9 cellular contexts compared by ENCODE assay signal in genomic region chr3:43692085-43692484, GRCh38. TPM values are rescaled to one million over a fixed set of nuclear protein-coding genes. Genes with fewer than 3 reads are reported as not detected.
A peak's percentile ranks its signal among the peaks of the same experiment; 100 is the strongest.
DNase-seq lines count a peak whose midpoint lies in the region; ATAC-seq and TF ChIP-seq lines count a peak whose summit lies in the region.
"Had no signal": no experiment of that assay in that cellular context is flagged by ENCODE, and none has a peak within 500 bp of the region (broad histone marks: within the 10 kb centered on the region; RNA-seq: fewer than 3 reads in every experiment).

No MANE protein-coding gene starts in this region.

- peak overlapping the region; percentile 78; the same call in 1 of the 2 replicates for H2AFZ ChIP-seq in Loucy (ENCODE audit: low read length)

- H3K9ac ChIP-seq in Loucy (ENCODE audit: low read depth, low read length, poor library complexity, severe bottlenecking): peak overlapping the region; percentile 74

- H3K4me3 ChIP-seq in CD4-positive, alpha-beta memory T cell (ENCODE audit: low read length in 2 of 2): no peak overlapping the region
- H3K4me3 ChIP-seq in Loucy (ENCODE audit: low read length, poor library complexity, severe bottlenecking): peak overlapping the region; percentile 85
- H3K4me3 ChIP-seq in dorsolateral prefrontal cortex: peak overlapping the region in 55 of 59 donors; percentile 54 to 99 (median 89)

- TF ChIP-seq CTCF in Loucy (conservative IDR thresholded peaks at IDR 0.05; ENCODE audit: low read length) (no peak), dorsolateral prefrontal cortex (IDR thresholded peaks at IDR 0.05 in 54 of 56, conservative IDR thresholded peaks at IDR 0.05 in 2 of 56; ENCODE audit: low read depth in 1 of 56, partially characterized antibody in 56 of 56) (no peak)

- H3K4me1 Mint-ChIP-seq in CD4-positive, alpha-beta memory T cell: peaks cover 23 to 39% (median 30%) of the 10 kb centered on the region in 4 donors
- H3K4me1 Mint-ChIP-seq in natural killer cell treated with Interleukin-12 subunit alpha and Interleukin-12 subunit beta and Interleukin-15 and Interleukin-18, amount 100 ng/mL, for 72 hours (ENCODE audit: low read depth in 2 of 2): peaks cover 45 to 52% of the 10 kb centered on the region in 2 donors

- CTCF ChIA-PET in CD4-positive, alpha-beta memory T cell (lab: Charles Lee; ENCODE audit: partially characterized antibody): interaction anchor here (1.1 kb wide), 1 partner anchor 62 kb away, joined by 3 read pairs; no protein-coding TSS in a partner anchor

- peaks cover 20% of the 10 kb centered on the region for H3K4me1 ChIP-seq in CD4-positive, alpha-beta memory T cell (ENCODE audit: insufficient read depth, low read length)
- peaks cover 56% of the 10 kb centered on the region for H3K4me1 ChIP-seq in Loucy (ENCODE audit: insufficient read depth, low read length, poor library complexity, severe bottlenecking)

- no peaks in the 10 kb centered on the region for H3K27me3 ChIP-seq in CD4-positive, alpha-beta memory T cell (ENCODE audit: insufficient read depth, low read length)
- no peaks in the 10 kb centered on the region for H3K27me3 ChIP-seq in Loucy (ENCODE audit: insufficient read depth, low read length, poor library complexity, severe bottlenecking)
- no peaks in the 10 kb centered on the region for H3K27me3 ChIP-seq in dorsolateral prefrontal cortex

- no peaks in the 10 kb centered on the region for H3K27me3 Mint-ChIP-seq in CD4-positive, alpha-beta memory T cell
- H3K27me3 Mint-ChIP-seq in natural killer cell treated with Interleukin-12 subunit alpha and Interleukin-12 subunit beta and Interleukin-15 and Interleukin-18, amount 100 ng/mL, for 72 hours: no peaks in the 10 kb centered on the region

- H4K20me1 ChIP-seq in Loucy (ENCODE audit: insufficient read depth, low read length, poor library complexity, severe bottlenecking): no peaks in the 10 kb centered on the region

- H3K9me3 Mint-ChIP-seq in CD4-positive, alpha-beta memory T cell: no peaks in the 10 kb centered on the region
- H3K9me3 Mint-ChIP-seq in natural killer cell treated with Interleukin-12 subunit alpha and Interleukin-12 subunit beta and Interleukin-15 and Interleukin-18, amount 100 ng/mL, for 72 hours: no peaks in the 10 kb centered on the region

- ATAC-seq in natural killer cell treated with Interleukin-12 subunit alpha and Interleukin-12 subunit beta and Interleukin-15 and Interleukin-18, amount 100 ng/mL, for 72 hours: no peak
- ATAC-seq in GM21528 (IDR thresholded peaks at IDR 0.05; ENCODE audit: low FRiP score, unreplicated experiment) (no peak), GM19328 (IDR thresholded peaks at IDR 0.05; ENCODE audit: unreplicated experiment) (no peak)

- intact Hi-C loops in CD4-positive, alpha-beta memory T cell (cut with micrococcal nuclease): loop anchor here (5.0 kb wide), 1 partner anchor 405 kb away; the partner anchor contains the start of gene SNRK
- intact Hi-C loops in dorsolateral prefrontal cortex (cut with DNase I): no loop called here

- H3K27ac ChIP-seq in CD4-positive, alpha-beta memory T cell (ENCODE audit: low read depth, low read length): no peak overlapping the region
- peak overlapping the region in 6 of 59 donors; percentile 0 to 97 (median 88) for H3K27ac ChIP-seq in dorsolateral prefrontal cortex

- no peaks in the 10 kb centered on the region for H3F3A ChIP-seq in Loucy (ENCODE audit: low read depth)

- peak overlapping the region; percentile 9 to 94 (median 88) for H3K4me3 Mint-ChIP-seq in CD4-positive, alpha-beta memory T cell
- H3K4me3 Mint-ChIP-seq in natural killer cell treated with Interleukin-12 subunit alpha and Interleukin-12 subunit beta and Interleukin-15 and Interleukin-18, amount 100 ng/mL, for 72 hours: peak overlapping the region; percentile 97

- POLR2A ChIA-PET in CD4-positive, alpha-beta memory T cell (lab: Charles Lee; ENCODE audit: partially characterized antibody): interaction anchor here (3.1 kb wide), 1 partner anchor 70 kb away, joined by 27 read pairs; the partner anchor contains the start of gene ANO10

- no peak for DNase-seq in CD4-positive, alpha-beta memory T cell
- no peak for DNase-seq in dorsolateral prefrontal cortex
- no peak for DNase-seq in natural killer cell treated with Interleukin-12 subunit alpha and Interleukin-12 subunit beta and Interleukin-15 and Interleukin-18, amount 100 ng/mL, for 72 hours (ENCODE audit: low spot score)
- no peak for DNase-seq in dedifferentiated amniotic fluid mesenchymal stem cell (ENCODE audit: extremely low spot score)
- DNase-seq in stimulated activated CD4-positive, alpha-beta T cell treated with anti-CD3 and anti-CD28 coated beads, Interleukin-4, amount 100 ng/mL, for 4 hours: no peak
- DNase-seq: NCI-H446 treated with DMSO at 0.1 percent for 48 hours had no signal

- H3K9me2 ChIP-seq in Loucy (replicated peaks; ENCODE audit: low read depth, low read length): no peaks in the 10 kb centered on the region

- H3K4me2 ChIP-seq in Loucy (ENCODE audit: low read depth, low read length, poor library complexity, severe bottlenecking): peak overlapping the region; percentile 82

- peaks cover 4 to 9% of the 10 kb centered on the region in 2 donors for H3K36me3 Mint-ChIP-seq in CD4-positive, alpha-beta memory T cell
- peaks cover 7% of the 10 kb centered on the region for H3K36me3 Mint-ChIP-seq in natural killer cell treated with Interleukin-12 subunit alpha and Interleukin-12 subunit beta and Interleukin-15 and Interleukin-18, amount 100 ng/mL, for 72 hours

- no peaks in the 10 kb centered on the region for H3K9me3 ChIP-seq in CD4-positive, alpha-beta memory T cell (ENCODE audit: control insufficient read depth in 1 of 2, low read length in 2 of 2)
- no peaks in the 10 kb centered on the region for H3K9me3 ChIP-seq in Loucy (ENCODE audit: insufficient read depth, low read depth, low read length)

- no peaks in the 10 kb centered on the region for H3K36me3 ChIP-seq in CD4-positive, alpha-beta memory T cell (ENCODE audit: insufficient read depth, low read length)
- H3K36me3 ChIP-seq in Loucy (ENCODE audit: insufficient read depth, low read length): no peaks in the 10 kb centered on the region

- peak overlapping the region in 5 of 7 donors; percentile 22 to 89 (median 42) for H3K27ac Mint-ChIP-seq in CD4-positive, alpha-beta memory T cell
- H3K27ac Mint-ChIP-seq in natural killer cell treated with Interleukin-12 subunit alpha and Interleukin-12 subunit beta and Interleukin-15 and Interleukin-18, amount 100 ng/mL, for 72 hours: peak overlapping the region; percentile 85 to 91

- H3K79me2 ChIP-seq in Loucy (ENCODE audit: insufficient read depth, low read length): peaks cover 48% of the 10 kb centered on the region

RNA-seq across cellular contexts. Expression of gene ABHD5, which starts 1.3 kb away (rescaled TPM):
- total RNA-seq in CD4-positive, alpha-beta memory T cell: 1 to 10 TPM; 6.2 to 7.0 TPM
- polyA plus RNA-seq in CD4-positive, alpha-beta memory T cell: 1 to 10 TPM; 5.3 to 7.5 TPM
- total RNA-seq in dorsolateral prefrontal cortex: 10 to 100 TPM; 11.8 to 30.9 (median 18.3) TPM
- 10 to 100 TPM; 28.6 to 48.5 TPM for total RNA-seq in natural killer cell treated with Interleukin-12 subunit alpha and Interleukin-12 subunit beta and Interleukin-15 and Interleukin-18, amount 100 ng/mL, for 72 hours

Comparison
In these comparisons a context has a peak if more than half of its experiments do, and no peak if none do; other contexts are left out.
1. H3K4me3 ChIP-seq: peak in Loucy (single experiment) and dorsolateral prefrontal cortex (55 of 59); none in CD4-positive, alpha-beta memory T cell (0 of 2).